In the genomic region with DNA sequence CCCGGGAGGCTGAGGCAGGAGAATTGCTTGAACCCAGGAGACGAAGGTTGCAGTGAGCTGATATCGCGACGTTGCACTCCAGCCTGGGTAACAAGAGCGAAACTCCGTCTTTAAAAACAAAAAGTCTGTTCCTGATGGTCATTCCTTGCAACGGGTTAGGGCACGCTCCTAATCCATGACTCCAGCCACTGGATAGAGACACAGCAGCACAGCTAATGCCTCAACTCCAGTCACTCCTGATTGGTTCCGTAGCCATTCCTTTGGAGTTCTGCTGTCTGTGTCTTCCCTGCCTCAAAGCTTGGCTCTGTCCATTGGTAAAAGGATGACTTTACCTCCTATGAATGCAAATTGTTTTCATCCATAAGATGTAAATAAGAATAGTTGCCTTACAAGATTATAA, we compare ENCODE assay signal across 1 cellular context.
TF ChIP-seq lines count a peak whose summit lies in the region.

No MANE protein-coding gene starts in this region.

TF ChIP-seq in H1, 55 proteins besides CTCF, POLR2A, EP300 and RAD21:
- TF ChIP-seq CHD2 (IDR thresholded peaks at IDR 0.05; ENCODE audit: low read length) (no peak), CHD1 (IDR thresholded peaks at IDR 0.05; ENCODE audit: low read depth, low read length) (no peak)
